ENCODE assay signal across 8 cellular contexts in the genomic region with DNA sequence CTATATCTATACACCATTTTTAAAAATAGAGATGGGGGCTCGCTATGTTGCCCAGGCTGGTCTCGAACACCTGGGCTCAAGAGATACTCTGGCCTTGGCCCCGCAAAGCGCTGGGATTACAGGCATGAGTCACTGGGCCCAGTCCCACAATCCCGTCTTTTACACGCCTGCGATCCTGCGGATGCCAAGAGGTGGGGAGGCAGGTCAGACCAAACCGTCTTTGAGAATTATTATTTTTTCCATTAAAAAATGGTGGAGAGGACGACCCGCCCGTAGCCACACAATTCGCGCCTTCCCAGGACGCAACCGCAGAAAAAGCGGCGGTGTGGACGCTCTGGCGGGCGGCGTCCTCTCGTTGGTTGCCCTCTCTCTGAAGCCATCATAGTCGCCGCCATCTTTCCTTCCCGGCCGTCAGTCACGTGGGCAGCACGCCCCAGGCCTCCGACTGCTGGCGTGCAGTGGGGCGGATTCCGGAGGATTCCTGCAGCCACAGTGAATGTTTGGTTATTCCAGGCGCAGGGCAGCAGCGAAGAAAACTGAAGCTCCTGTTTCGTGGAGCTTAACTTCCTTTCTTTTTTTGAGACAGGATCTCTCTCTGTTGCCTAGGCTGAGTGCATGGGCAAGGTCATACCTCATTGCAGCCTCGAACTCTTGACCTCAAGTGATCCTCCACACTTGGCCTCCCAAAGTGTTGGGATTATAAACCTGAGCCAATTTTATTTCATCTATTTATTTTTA. TPM values are rescaled to one million over a fixed set of nuclear protein-coding genes. Genes with fewer than 3 reads are reported as not detected.
A peak's percentile ranks its signal among the peaks of the same experiment; 100 is the strongest.
DNase-seq lines count a peak whose midpoint lies in the region; ATAC-seq and TF ChIP-seq lines count a peak whose summit lies in the region.

No MANE protein-coding gene starts in this region.

- CTCF ChIA-PET in GM10248 (lab: Yijun Ruan, JAX): interaction anchor here (1.0 kb wide), 1 partner anchor 15 kb away, joined by 3 read pairs; the partner anchor contains the start of gene SLC12A9

- ATAC-seq in HG03045 (IDR thresholded peaks at IDR 0.05; ENCODE audit: unreplicated experiment): peak; percentile 80
- no peak for ATAC-seq in HG03108 (IDR thresholded peaks at IDR 0.05; ENCODE audit: unreplicated experiment)

- POLR2A ChIA-PET in GM10248 (lab: Yijun Ruan, JAX): no interaction called here

- TF ChIP-seq CTCF in GM10248 (IDR thresholded peaks at IDR 0.05; ENCODE audit: control extremely low read depth, extremely low read depth, low read depth, missing control alignments): no peak
- TF ChIP-seq CTCF in epithelial cell of proximal tubule (conservative IDR thresholded peaks at IDR 0.05; ENCODE audit: low read depth, low read length): no peak

- DNase-seq in GM10248 (ENCODE audit: extremely low spot score) (peak; percentile 89), NOMO-1 treated with dmso at 0.1 percent for 144 hours (lab: John Stamatoyannopoulos, UW; ENCODE audit: unreplicated experiment) (peak; percentile 93), epithelial cell of proximal tubule (ENCODE audit: low read depth) (no peak), mucosa of gallbladder (ENCODE audit: low spot score) (peak; percentile 91)
- peak; percentile 79 for DNase-seq in activated T-cell treated with anti-CD3 and anti-CD28 coated beads, Interleukin-2, amount 50 U/mL, for 1 hour
- peak; percentile 50 to 61 for DNase-seq in stimulated activated CD8-positive, alpha-beta memory T cell treated with anti-CD3 and anti-CD28 coated beads, Interleukin-2, amount 100 ng/mL, for 1 hour (ENCODE audit: low read depth in 2 of 2)

- peak overlapping the region; percentile 43 for H3K4me3 ChIP-seq in epithelial cell of proximal tubule (ENCODE audit: low read depth, low read length)

RNA-seq across cellular contexts. Expression of gene EPHB4, which starts 9.9 kb away (rescaled TPM):
- total RNA-seq in epithelial cell of proximal tubule (70.3 and 99.1 TPM in 2 replicates), mucosa of gallbladder (165 TPM)

RNA-seq across cellular contexts. Expression of gene SLC12A9, which starts 15.2 kb away (rescaled TPM):
- 11.4 and 18.4 TPM in 2 replicates for total RNA-seq in epithelial cell of proximal tubule
- total RNA-seq in mucosa of gallbladder: 76.1 TPM

RNA-seq across cellular contexts. Expression of gene TRIP6, which starts 29.9 kb away (rescaled TPM):
- total RNA-seq in epithelial cell of proximal tubule (112 and 117 TPM in 2 replicates), mucosa of gallbladder (91.0 TPM)

RNA-seq across cellular contexts. Expression of gene SRRT, which starts 37.6 kb away (rescaled TPM):
- total RNA-seq in epithelial cell of proximal tubule (83.3 and 154 TPM in 2 replicates), mucosa of gallbladder (150 TPM)

RNA-seq across cellular contexts. Expression of gene UFSP1, which starts 52.2 kb away (rescaled TPM):
- total RNA-seq in epithelial cell of proximal tubule (0.58 and 4.3 TPM in 2 replicates), mucosa of gallbladder (3.3 TPM)
